ENCODE assay signal across 16 cellular contexts in genomic region chr2:159637237-159637636, GRCh38.
"Had no signal": no experiment of that assay in that cellular context is flagged by ENCODE, and none has a peak within 500 bp of the region (broad histone marks: within the 10 kb centered on the region; RNA-seq: fewer than 3 reads in every experiment).

No MANE protein-coding gene starts in this region.

- H3K9me3 ChIP-seq: prostate gland had no signal

- H3K4me2 ChIP-seq: hepatocyte had no signal

- DNase-seq: activated CD4-positive, alpha-beta T cell treated with anti-CD3 and anti-CD28 coated beads, Interleukin-2, amount 50 U/mL, for 1 hour; activated CD8-positive, alpha-beta memory T cell treated with anti-CD3 and anti-CD28 coated beads for 24 hours; activated naive CD4-positive, alpha-beta T cell; left ventricle myocardium inferior; mesendoderm; nucleus accumbens; right cardiac atrium; small intestine; stimulated activated naive CD8-positive, alpha-beta T cell treated with anti-CD3 and anti-CD28 coated beads, Interleukin-15, amount 100 ng/mL, for 72 hours had no signal

- ATAC-seq: esophagus mucosa; natural killer cell treated with Interleukin-12 subunit alpha and Interleukin-12 subunit beta and Interleukin-15 and Interleukin-18, amount 100 ng/mL, for 72 hours; right cardiac atrium; stimulated activated naive CD8-positive, alpha-beta T cell treated with anti-CD3 and anti-CD28 coated beads, Interleukin-15, amount 100 ng/mL, for 72 hours had no signal

- H3K4me1 ChIP-seq: ascending aorta, left ventricle myocardium inferior, prostate gland had no signal

- H3K27ac ChIP-seq: ascending aorta, hepatocyte, left ventricle myocardium inferior, prostate gland had no signal

- H3K79me2 ChIP-seq: hepatocyte had no signal

- H3K4me3 Mint-ChIP-seq: activated T-helper 1 cell treated with anti-CD3 and anti-CD28 coated beads, Interleukin-12 subunit alpha, Interleukin-12 subunit beta, Interleukin-2, Interleukin-4 antibody, amounts not matched to agents 30 ng/mL and 10 ng/mL and 1 ng/mL, durations not matched to agents 14 hours and 24 hours and 36 hours; natural killer cell treated with Interleukin-12 subunit alpha and Interleukin-12 subunit beta and Interleukin-15 and Interleukin-18, amount 100 ng/mL, for 72 hours; stimulated activated naive CD8-positive, alpha-beta T cell treated with anti-CD3 and anti-CD28 coated beads, Interleukin-15, amount 100 ng/mL, for 72 hours had no signal

- H3K27me3 Mint-ChIP-seq: natural killer cell treated with Interleukin-12 subunit alpha and Interleukin-12 subunit beta and Interleukin-15 and Interleukin-18, amount 100 ng/mL, for 72 hours; stimulated activated naive CD8-positive, alpha-beta T cell treated with anti-CD3 and anti-CD28 coated beads, Interleukin-15, amount 100 ng/mL, for 72 hours had no signal

- H3K27ac Mint-ChIP-seq: activated T-helper 1 cell treated with anti-CD3 and anti-CD28 coated beads, Interleukin-12 subunit alpha, Interleukin-12 subunit beta, Interleukin-2, Interleukin-4 antibody, amounts not matched to agents 30 ng/mL and 10 ng/mL and 1 ng/mL, durations not matched to agents 14 hours and 24 hours and 36 hours; natural killer cell treated with Interleukin-12 subunit alpha and Interleukin-12 subunit beta and Interleukin-15 and Interleukin-18, amount 100 ng/mL, for 72 hours had no signal

- H3K4me1 Mint-ChIP-seq: stimulated activated naive CD8-positive, alpha-beta T cell treated with anti-CD3 and anti-CD28 coated beads, Interleukin-15, amount 100 ng/mL, for 72 hours had no signal

- H3K4me3 ChIP-seq: ascending aorta, hepatocyte, left ventricle myocardium inferior, prostate gland had no signal

- H2AFZ ChIP-seq: hepatocyte had no signal

- FAIRE-seq: endometrium, small intestine had no signal

- H3K27me3 ChIP-seq: ascending aorta, hepatocyte had no signal

- H3K36me3 ChIP-seq: ascending aorta, left ventricle myocardium inferior, prostate gland had no signal

- H3K9me3 Mint-ChIP-seq: natural killer cell treated with Interleukin-12 subunit alpha and Interleukin-12 subunit beta and Interleukin-15 and Interleukin-18, amount 100 ng/mL, for 72 hours had no signal
